8 cellular contexts compared by ENCODE assay signal in genomic region chr17:75763613-75764416, GRCh38. TPM values are rescaled to one million over a fixed set of nuclear protein-coding genes. Genes with fewer than 3 reads are reported as not detected.
DNase-seq lines count a peak whose midpoint lies in the region; ATAC-seq and TF ChIP-seq lines count a peak whose summit lies in the region.

No MANE protein-coding gene starts in this region.

- H3K27me3 ChIP-seq in cardiac muscle cell (no peaks in the 10 kb centered on the region), breast epithelium (no peaks in the 10 kb centered on the region)

- ATAC-seq in left cardiac atrium = no peak
- no peak for ATAC-seq in HG02970 (IDR thresholded peaks at IDR 0.05; ENCODE audit: low FRiP score, unreplicated experiment)

- DNase-seq in cardiac muscle cell (ENCODE audit: low read depth in 1 of 2, low spot score in 1 of 2) (no peak), left cardiac atrium (no peak), breast epithelium (ENCODE audit: low spot score in 2 of 2) (no peak), NCI-H526 treated with DMSO at 0.1 percent for 48 hours (lab: John Stamatoyannopoulos, UW) (no peak), NCI-H146 treated with DMSO at 0.1 percent for 48 hours (lab: John Stamatoyannopoulos, UW; ENCODE audit: unreplicated experiment) (no peak), DMS153 (lab: John Stamatoyannopoulos, UW) (no peak)

- WGBS in mesodermal cell (ENCODE audit: insufficient coverage in 2 of 2), 2 experiments = 82 to 83% methylated on average over 16 of the region's 16 CpGs

- TF ChIP-seq CTCF in cardiac muscle cell (IDR thresholded peaks at IDR 0.05; ENCODE audit: low read depth, low read length) (no peak), breast epithelium (IDR thresholded peaks at IDR 0.05) (no peak)

- H3K27ac ChIP-seq in cardiac muscle cell (no peak overlapping the region), breast epithelium (peak overlapping the region; percentile 72 to 92), mesodermal cell (ENCODE audit: low read depth, low read length, severe bottlenecking) (no peak overlapping the region)

- intact Hi-C loops in left cardiac atrium (cut with DNase I) (loop anchor here in 1 of 2 donors (10.0 kb wide), 1 partner anchor 131 kb away; the partner anchor contains the start of gene TRIM65), breast epithelium (cut with DNase I; ENCODE audit: low total_unique reads) (no loop called here)

- no peak for TF ChIP-seq POLR2A in breast epithelium (IDR thresholded peaks at IDR 0.05)

- H3K4me1 ChIP-seq in cardiac muscle cell (ENCODE audit: low read depth) (no peaks in the 10 kb centered on the region), breast epithelium (peaks cover 7 to 10% of the 10 kb centered on the region in 2 donors), mesodermal cell (ENCODE audit: control insufficient read depth, insufficient read depth, low read length, poor library complexity, severe bottlenecking) (peaks cover 8% of the 10 kb centered on the region)

- H3K36me3 ChIP-seq in cardiac muscle cell (no peaks in the 10 kb centered on the region), breast epithelium (no peaks in the 10 kb centered on the region), mesodermal cell (ENCODE audit: control insufficient read depth, insufficient read depth, low read length) (no peaks in the 10 kb centered on the region)

- H3K9me3 ChIP-seq in cardiac muscle cell (ENCODE audit: low read depth) (no peaks in the 10 kb centered on the region), breast epithelium (no peaks in the 10 kb centered on the region), mesodermal cell (ENCODE audit: control insufficient read depth, low read length) (no peaks in the 10 kb centered on the region)

- H3K4me3 ChIP-seq in cardiac muscle cell (peak overlapping the region; percentile 49), breast epithelium (peak overlapping the region; percentile 69 to 86 (median 75)), mesodermal cell (ENCODE audit: extremely low read depth, insufficient read depth, low read length, poor library complexity, severe bottlenecking) (peak overlapping the region; percentile 59)

RNA-seq across cellular contexts. Expression of gene GALK1, which starts 1.2 kb away (rescaled TPM):
- total RNA-seq in cardiac muscle cell = 35.1 and 54.0 TPM in 2 replicates
- 42.4 and 74.4 TPM in 2 replicates for polyA plus RNA-seq in cardiac muscle cell
- 10 to 100 TPM; 22.0 to 22.9 TPM for total RNA-seq in left cardiac atrium
- 10 to 100 TPM; 21.9 to 32.1 (median 24.9) TPM for total RNA-seq in breast epithelium
- polyA plus RNA-seq in mesodermal cell (2013, experiment 1 of 2) = 36.5 TPM
- 33.3 TPM for polyA plus RNA-seq in mesodermal cell (2013, experiment 2 of 2)

RNA-seq across cellular contexts. Expression of gene UNK, which starts 20.8 kb away (rescaled TPM):
- 34.2 and 37.8 TPM in 2 replicates for total RNA-seq in cardiac muscle cell
- 20.5 and 35.9 TPM in 2 replicates for polyA plus RNA-seq in cardiac muscle cell
- 10 to 100 TPM; 15.8 to 17.8 TPM for total RNA-seq in left cardiac atrium
- 10 to 100 TPM; 18.7 to 43.3 (median 28.5) TPM for total RNA-seq in breast epithelium
- 27.2 TPM for polyA plus RNA-seq in mesodermal cell (2013, experiment 1 of 2)
- polyA plus RNA-seq in mesodermal cell (2013, experiment 2 of 2) = 24.0 TPM

RNA-seq across cellular contexts. Expression of gene ITGB4, which starts 42.6 kb away (rescaled TPM):
- 0.09 and 0.21 TPM in 2 replicates for total RNA-seq in cardiac muscle cell
- polyA plus RNA-seq in cardiac muscle cell = 0.40 and 1.6 TPM in 2 replicates
- total RNA-seq in left cardiac atrium = 10 to 100 TPM; 18.9 to 26.9 TPM
- total RNA-seq in breast epithelium = 100 to 1,000 TPM in 1 of 3 donors, 10 to 100 TPM in 1, 1 to 10 TPM in 1; 9.8 to 125 (median 67.2) TPM
- 1.8 TPM for polyA plus RNA-seq in mesodermal cell (2013, experiment 1 of 2)
- 1.4 TPM for polyA plus RNA-seq in mesodermal cell (2013, experiment 2 of 2)

Comparison
In these comparisons a context has a peak if more than half of its experiments do, and no peak if none do; other contexts are left out.
1. H3K27ac ChIP-seq: peak in breast epithelium (2 of 2); none in cardiac muscle cell (single experiment) and mesodermal cell (single experiment).
2. Peak in every context shown above with its lines, with median percentiles within 50 percentile points of each other: H3K4me3 ChIP-seq.